26 cellular contexts compared by ENCODE assay signal in genomic region chr4:18111100-18111499, GRCh38.
"Had no signal": no experiment of that assay in that cellular context is flagged by ENCODE, and none has a peak within 500 bp of the region (broad histone marks: within the 10 kb centered on the region; RNA-seq: fewer than 3 reads in every experiment).

No MANE protein-coding gene starts in this region.

- H3K36me3 ChIP-seq: left ventricle myocardium inferior, neutrophil, pancreas, stomach, suprapubic skin, tibial nerve, WERI-Rb-1 had no signal

- ATAC-seq: activated T-cell treated with anti-CD3 and anti-CD28 coated beads, Interleukin-2, amount 50 U/mL, for 4 hours; body of pancreas; natural killer cell treated with Interleukin-12 subunit alpha and Interleukin-12 subunit beta and Interleukin-15 and Interleukin-18, amount 100 ng/mL, for 72 hours; pancreas; psoas muscle; right cardiac atrium; T-cell had no signal

- H3K4me1 ChIP-seq: body of pancreas, psoas muscle, tibial nerve had no signal

- H3K4me1 Mint-ChIP-seq: T-cell had no signal

- H3K27ac Mint-ChIP-seq: activated T-helper 2 cell treated with anti-CD3 and anti-CD28 coated beads, Interferon-gamma antibody, Interleukin-2, Interleukin-4, amounts not matched to agents 10 μg/mL and 5 μg/mL and 100 μg/mL, durations not matched to agents 14 hours and 24 hours and 36 hours; dendritic cell treated with granulocyte-macrophage colony-stimulating factor and Interleukin-4, amounts not matched to agents 40 ng/mL and 50 ng/mL, for 4 days; natural killer cell treated with Interleukin-12 subunit alpha and Interleukin-12 subunit beta and Interleukin-15 and Interleukin-18, amount 100 ng/mL, for 72 hours; T-cell had no signal

- H3K4me3 Mint-ChIP-seq: activated T-cell treated with anti-CD3 and anti-CD28 coated beads, Interleukin-2, amount 50 U/mL, for 4 hours; dendritic cell treated with granulocyte-macrophage colony-stimulating factor and Interleukin-4, amounts not matched to agents 40 ng/mL and 50 ng/mL, for 4 days; natural killer cell treated with Interleukin-12 subunit alpha and Interleukin-12 subunit beta and Interleukin-15 and Interleukin-18, amount 100 ng/mL, for 72 hours; T-cell had no signal

- H3K9me3 ChIP-seq: body of pancreas, left ventricle myocardium inferior, neutrophil, pancreas, psoas muscle, stomach, suprapubic skin, tibial nerve had no signal

- H3K4me3 ChIP-seq: body of pancreas, left ventricle myocardium inferior, pancreas, psoas muscle, stomach, suprapubic skin, tibial nerve had no signal

- H3K27me3 Mint-ChIP-seq: dendritic cell treated with granulocyte-macrophage colony-stimulating factor and Interleukin-4, amounts not matched to agents 40 ng/mL and 50 ng/mL, for 4 days had no signal

- H3K9me3 Mint-ChIP-seq: activated T-cell treated with anti-CD3 and anti-CD28 coated beads, Interleukin-2, amount 50 U/mL, for 4 hours; activated T-helper 2 cell treated with anti-CD3 and anti-CD28 coated beads, Interferon-gamma antibody, Interleukin-2, Interleukin-4, amounts not matched to agents 10 μg/mL and 5 μg/mL and 100 μg/mL, durations not matched to agents 14 hours and 24 hours and 36 hours; dendritic cell treated with granulocyte-macrophage colony-stimulating factor and Interleukin-4, amounts not matched to agents 40 ng/mL and 50 ng/mL, for 4 days; T-cell had no signal

- DNase-seq: activated CD4-positive, alpha-beta T cell treated with anti-CD3 and anti-CD28 coated beads for 1 hour; activated CD4-positive, alpha-beta T cell treated with anti-CD3 and anti-CD28 coated beads, Interleukin-2, amount 50 U/mL, for 1 hour; activated CD8-positive, alpha-beta memory T cell treated with anti-CD3 and anti-CD28 coated beads for 24 hours; activated CD8-positive, alpha-beta memory T cell treated with anti-CD3 and anti-CD28 coated beads, Interleukin-2, amount 50 U/mL, for 48 hours; activated naive CD4-positive, alpha-beta T cell treated with Interleukin-2 at 50 U/mL for 16 hours; activated T-cell treated with anti-CD3 and anti-CD28 coated beads, Interleukin-2, amount 50 U/mL, for 4 hours; anterior cingulate cortex; body of pancreas; effector memory CD4-positive, alpha-beta T cell; left ventricle myocardium inferior; midbrain; pancreas; psoas muscle; right cardiac atrium; stimulated activated CD4-positive, alpha-beta T cell treated with anti-CD3 and anti-CD28 coated beads, Interleukin-1b, Interleukin-23, amount 100 ng/mL, for 48 hours; stomach; T-cell; WERI-Rb-1 had no signal

- H3K27ac ChIP-seq: body of pancreas, left ventricle myocardium inferior, neutrophil, pancreas, psoas muscle, stomach, suprapubic skin, tibial nerve, WERI-Rb-1 had no signal

- FAIRE-seq: pancreas, TTC549, urothelium cell line had no signal

- H3K36me3 Mint-ChIP-seq: natural killer cell treated with Interleukin-12 subunit alpha and Interleukin-12 subunit beta and Interleukin-15 and Interleukin-18, amount 100 ng/mL, for 72 hours; T-cell had no signal

- H3K27me3 ChIP-seq: body of pancreas, neutrophil, pancreas, stomach, tibial nerve had no signal
